ENCODE assay signal across 13 cellular contexts in genomic region chr15:49823987-49824538, GRCh38.
DNase-seq lines count a peak whose midpoint lies in the region; ATAC-seq and TF ChIP-seq lines count a peak whose summit lies in the region.
"Had no signal": no experiment of that assay in that cellular context is flagged by ENCODE, and none has a peak within 500 bp of the region (broad histone marks: within the 10 kb centered on the region; RNA-seq: fewer than 3 reads in every experiment).

No MANE protein-coding gene starts in this region.

- H3K4me3 ChIP-seq in IMR-90 (ENCODE audit: insufficient read depth, low read depth, low read length) (no peak overlapping the region), mucosa of descending colon (no peak overlapping the region)
- H3K4me3 ChIP-seq: GM23338 had no signal

- peak overlapping the region; percentile 33 for H2AK9ac ChIP-seq in IMR-90 (replicated peaks; ENCODE audit: low read depth, low read length, poor library complexity)

- peaks cover 3% of the 10 kb centered on the region for H3K9me1 ChIP-seq in IMR-90 (ENCODE audit: insufficient read depth, low read length)

- peak overlapping the region; percentile 77 for H3K18ac ChIP-seq in IMR-90 (ENCODE audit: low read depth, low read length)

- no peaks in the 10 kb centered on the region for H3K36me3 ChIP-seq in IMR-90 (ENCODE audit: control insufficient read depth, insufficient read depth, low read length)
- H3K36me3 ChIP-seq in mucosa of descending colon (ENCODE audit: low read depth): no peaks in the 10 kb centered on the region

- in situ Hi-C loops in IMR-90 (cut with MboI; ENCODE audit: low sequenced_read_pairs): no loop called here

- no peak overlapping the region for H3K27ac Mint-ChIP-seq in activated CD4-positive, alpha-beta T cell treated with anti-CD3 and anti-CD28 coated beads for 36 hours
- H3K27ac Mint-ChIP-seq: CD14-positive monocyte; CD8-positive, alpha-beta T cell; GM23338 had no signal

- no CpG with 5 or more reads among the region's 4 CpGs for WGBS in IMR-90 (ENCODE audit: extremely low coverage in 2 of 2, insufficient read length in 1 of 2), 2 experiments

- peaks cover 2% of the 10 kb centered on the region; the same call in 1 of the 2 replicates for H3K9me3 ChIP-seq in IMR-90 (ENCODE audit: control insufficient read depth, insufficient read depth, low read length)
- H3K9me3 ChIP-seq in mucosa of descending colon: no peaks in the 10 kb centered on the region

- H3K4me1 ChIP-seq in IMR-90 (ENCODE audit: control insufficient read depth, insufficient read depth, low read length): peaks cover 4% of the 10 kb centered on the region
- H3K4me1 ChIP-seq in mucosa of descending colon (ENCODE audit: low read depth): no peaks in the 10 kb centered on the region

- H2BK20ac ChIP-seq in IMR-90 (ENCODE audit: low read depth, low read length): peak overlapping the region; percentile 27; the same call in 1 of the 2 replicates

- peak overlapping the region; percentile 64 for H4K5ac ChIP-seq in IMR-90 (ENCODE audit: low read depth, low read length)

- no peak for TF ChIP-seq RAD21 in IMR-90 (IDR thresholded peaks at IDR 0.05; ENCODE audit: low read length)

- no peak overlapping the region for H3K4ac ChIP-seq in IMR-90 (ENCODE audit: low read depth, low read length)

- peak overlapping the region; percentile 48; the same call in 1 of the 2 replicates for H3K14ac ChIP-seq in IMR-90 (replicated peaks; ENCODE audit: low read depth, low read length)

- no peaks in the 10 kb centered on the region for H3K4me1 Mint-ChIP-seq in activated CD4-positive, alpha-beta T cell treated with anti-CD3 and anti-CD28 coated beads for 36 hours
- H3K4me1 Mint-ChIP-seq: CD14-positive monocyte, GM23338 had no signal

- no peak overlapping the region for H2BK120ac ChIP-seq in IMR-90 (ENCODE audit: low read depth, low read length)

- H3K27me3 ChIP-seq in IMR-90 (ENCODE audit: control insufficient read depth, insufficient read depth, low read length): no peaks in the 10 kb centered on the region

- H3K79me1 ChIP-seq in IMR-90 (ENCODE audit: low read depth in 1 of 2, low read length in 2 of 2): no peaks in the 10 kb centered on the region

- no peak overlapping the region for H3K4me2 ChIP-seq in IMR-90 (ENCODE audit: low read depth, low read length)
- H3K4me2 ChIP-seq: GM23338 had no signal

- H4K8ac ChIP-seq in IMR-90 (ENCODE audit: low read depth in 2 of 2, low read length in 2 of 2): no peak overlapping the region; a peak in 1 of 4 replicates

- BruUV-seq in IMR-90 (replicated peaks; lab: Mats Ljungman, UMichigan): no TSS peak

- no peak for TF ChIP-seq POLR2A in IMR-90 (IDR thresholded peaks at IDR 0.05; ENCODE audit: low read depth, low read length)

- no peak overlapping the region for H3K23ac ChIP-seq in IMR-90 (ENCODE audit: low read depth, low read length)

- peak; percentile 44; the same call in 1 of the 2 replicates for ATAC-seq in IMR-90 (ENCODE audit: low read depth)
- ATAC-seq in mucosa of descending colon: peak; percentile 95
- ATAC-seq in activated CD4-positive, alpha-beta T cell treated with anti-CD3 and anti-CD28 coated beads for 36 hours: no peak
- no peak for ATAC-seq in GM18867 (IDR thresholded peaks at IDR 0.05; ENCODE audit: unreplicated experiment)
- ATAC-seq: CD8-positive, alpha-beta T cell; GM23338 had no signal

- no peak for TF ChIP-seq CTCF in IMR-90 (conservative IDR thresholded peaks at IDR 0.05; ENCODE audit: low read depth, low read length)
- no peak for TF ChIP-seq CTCF in mucosa of descending colon (IDR thresholded peaks at IDR 0.05)

- no peak overlapping the region for H3K27ac ChIP-seq in IMR-90 (ENCODE audit: insufficient read depth, low read length)

- H3K9ac ChIP-seq in IMR-90 (ENCODE audit: low read depth, low read length): no peak overlapping the region

- CTCF ChIA-PET in IMR-90 (lab: Yijun Ruan, JAX): no interaction called here
- CTCF ChIA-PET in activated CD4-positive, alpha-beta T cell treated with anti-CD3 and anti-CD28 coated beads for 36 hours (lab: Charles Lee): no interaction called here

- no peak overlapping the region; the same call in 1 of the 2 replicates for H4K91ac ChIP-seq in IMR-90 (ENCODE audit: insufficient read depth, low read depth, low read length)

- no peak overlapping the region for H3K4me3 Mint-ChIP-seq in activated CD4-positive, alpha-beta T cell treated with anti-CD3 and anti-CD28 coated beads for 36 hours
- H3K4me3 Mint-ChIP-seq: CD14-positive monocyte; CD8-positive, alpha-beta T cell; GM23338 had no signal

- H3K9me3 Mint-ChIP-seq in activated CD4-positive, alpha-beta T cell treated with anti-CD3 and anti-CD28 coated beads for 36 hours (ENCODE audit: low read depth): peaks cover under 1% of the 10 kb centered on the region
- H3K9me3 Mint-ChIP-seq: CD8-positive, alpha-beta T cell; GM23338 had no signal

- H2BK15ac ChIP-seq in IMR-90 (ENCODE audit: low read depth, low read length): peak overlapping the region; percentile 29; the same call in 1 of the 3 replicates

- peak overlapping the region; percentile 85 for H2AK5ac ChIP-seq in IMR-90 (ENCODE audit: low read depth, low read length)

- DNase-seq in IMR-90 (peak; percentile 29), RPMI7951 (ENCODE audit: low read depth) (peak; percentile 24), mucosa of descending colon (no peak), NCI-H510A treated with DMSO at 0.1 percent for 48 hours (lab: John Stamatoyannopoulos, UW) (no peak), DMS114 treated with DMSO at 0.1 percent for 48 hours (lab: John Stamatoyannopoulos, UW; ENCODE audit: unreplicated experiment) (no peak)
- no peak for DNase-seq in activated CD4-positive, alpha-beta T cell treated with anti-CD3 and anti-CD28 coated beads for 36 hours
- DNase-seq: CD8-positive, alpha-beta T cell; COR-L47; DND-41; H7 had no signal

- no peaks in the 10 kb centered on the region for H4K20me1 ChIP-seq in IMR-90 (ENCODE audit: insufficient read depth, low read length)

- POLR2A ChIA-PET in IMR-90 (lab: Charles Lee; ENCODE audit: unreplicated experiment): no interaction called here
- POLR2A ChIA-PET in activated CD4-positive, alpha-beta T cell treated with anti-CD3 and anti-CD28 coated beads for 36 hours (lab: Charles Lee): no interaction called here

- no peak overlapping the region for H2AFZ ChIP-seq in IMR-90 (replicated peaks; ENCODE audit: low read length, poor library complexity)
- H2AFZ ChIP-seq: GM23338 had no signal

- dilution Hi-C loops in IMR-90 (cut with HindIII; ENCODE audit: low sequenced_read_pairs, unreplicated experiment): no loop called here

- H3K56ac ChIP-seq in IMR-90 (ENCODE audit: extremely low read depth, insufficient read depth, low read length): no peak overlapping the region

- no peak overlapping the region for H2BK5ac ChIP-seq in IMR-90 (ENCODE audit: low read depth, low read length, poor library complexity, severe bottlenecking)

- intact Hi-C loops in IMR-90 (cut with micrococcal nuclease): no loop called here
- intact Hi-C loops in mucosa of descending colon (cut with DNase I, micrococcal nuclease): no loop called here
- intact Hi-C loops in activated CD4-positive, alpha-beta T cell treated with anti-CD3 and anti-CD28 coated beads for 36 hours (cut with DNase I, micrococcal nuclease): no loop called here

- no peaks in the 10 kb centered on the region for H3K36me3 Mint-ChIP-seq in activated CD4-positive, alpha-beta T cell treated with anti-CD3 and anti-CD28 coated beads for 36 hours (ENCODE audit: low read depth)
- H3K36me3 Mint-ChIP-seq: CD8-positive, alpha-beta T cell had no signal

- no peaks in the 10 kb centered on the region for H3K27me3 Mint-ChIP-seq in activated CD4-positive, alpha-beta T cell treated with anti-CD3 and anti-CD28 coated beads for 36 hours

TF ChIP-seq in IMR-90, 13 proteins besides CTCF, POLR2A, EP300 and RAD21:
- no peak for TF ChIP-seq FOS (IDR thresholded peaks at IDR 0.05; ENCODE audit: low read depth, low read length)
- TF ChIP-seq BHLHE40 (IDR thresholded peaks at IDR 0.05; ENCODE audit: low read depth, low read length): no peak
- no peak for TF ChIP-seq SMC3 (IDR thresholded peaks at IDR 0.05; ENCODE audit: low read depth, low read length)
- TF ChIP-seq RCOR1 (IDR thresholded peaks at IDR 0.05; ENCODE audit: insufficient replicate concordance, low read length): no peak
- TF ChIP-seq NFE2L2 (IDR thresholded peaks at IDR 0.05; ENCODE audit: low read depth, low read length): no peak
- TF ChIP-seq MAZ (IDR thresholded peaks at IDR 0.05; ENCODE audit: borderline replicate concordance, low read depth, low read length): no peak
- TF ChIP-seq MAFK (IDR thresholded peaks at IDR 0.05; ENCODE audit: low read depth, low read length): no peak
- TF ChIP-seq RFX5 (IDR thresholded peaks at IDR 0.05; ENCODE audit: low read depth, low read length): no peak
- no peak for TF ChIP-seq USF2 (IDR thresholded peaks at IDR 0.05; ENCODE audit: low read depth, low read length)
- TF ChIP-seq CHD1 (IDR thresholded peaks at IDR 0.05; ENCODE audit: low read depth, low read length): no peak
- no peak for TF ChIP-seq MXI1 (IDR thresholded peaks at IDR 0.05; ENCODE audit: borderline replicate concordance, low read depth, low read length)
- no peak for TF ChIP-seq CEBPB (IDR thresholded peaks at IDR 0.05; ENCODE audit: low read depth, low read length)
- TF ChIP-seq ELK1 (IDR thresholded peaks at IDR 0.05; ENCODE audit: borderline replicate concordance, low read depth, low read length): no peak

Comparison
In these comparisons a context has a peak if more than half of its experiments do, and no peak if none do; other contexts are left out.
1. ATAC-seq: peak in IMR-90 (single experiment) and mucosa of descending colon (single experiment); none in activated CD4-positive, alpha-beta T cell treated with anti-CD3 and anti-CD28 coated beads for 36 hours (single experiment) and GM18867 (single experiment).
2. DNase-seq: peak in IMR-90 (single experiment) and RPMI7951 (single experiment); none in mucosa of descending colon (0 of 3), activated CD4-positive, alpha-beta T cell treated with anti-CD3 and anti-CD28 coated beads for 36 hours (single experiment), NCI-H510A treated with DMSO at 0.1 percent for 48 hours (single experiment) and DMS114 treated with DMSO at 0.1 percent for 48 hours (single experiment).